7 cellular contexts compared by ENCODE assay signal in genomic region chr2:110732422-110733413, GRCh38. TPM values are rescaled to one million over a fixed set of nuclear protein-coding genes. Genes with fewer than 3 reads are reported as not detected.
DNase-seq lines count a peak whose midpoint lies in the region; ATAC-seq and TF ChIP-seq lines count a peak whose summit lies in the region.

Gene ACOXL (plus strand): TSS chr2:110732573. CDS start chr2:110768390, 35,817 bp downstream.

- H3K36me3 ChIP-seq in HEK293 (ENCODE audit: control insufficient read depth in 2 of 2, insufficient read depth in 1 of 2, low read length in 2 of 2) (no peaks in the 10 kb centered on the region), NT2/D1 (ENCODE audit: insufficient read depth, insufficient read length, low read length) (no peaks in the 10 kb centered on the region), psoas muscle (ENCODE audit: insufficient read depth in 1 of 2, low read depth in 1 of 2) (no peaks in the 10 kb centered on the region)

- POLR2A ChIA-PET in HEK293 (lab: Yijun Ruan, JAX), result interaction anchor here (0.5 to 2.9 kb wide), 2 partner anchors 54 to 96 kb away, joined by 3 to 16 read pairs; partner anchors contain the start of gene BUB1

- CTCF ChIA-PET in HEK293 (lab: Yijun Ruan, JAX), result no interaction called here

- H3K27me3 ChIP-seq in NT2/D1 (ENCODE audit: insufficient read depth, insufficient read length) (peaks cover 49% of the 10 kb centered on the region), foreskin keratinocyte (peaks cover 76% of the 10 kb centered on the region), psoas muscle (ENCODE audit: insufficient read depth in 3 of 3, low read length in 2 of 3) (peaks cover 0 to 64% (median 17%) of the 10 kb centered on the region in 3 donors)

- DNase-seq in NT2/D1 (ENCODE audit: low read depth, low spot score), result no peak
- DNase-seq in foreskin keratinocyte, result no peak
- DNase-seq in psoas muscle, result no peak
- no peak for DNase-seq in occipital lobe (lab: John Stamatoyannopoulos, UW)

- no peak for TF ChIP-seq CTCF in HEK293 (tag by site-specific recombination; IDR thresholded peaks at IDR 0.05)
- TF ChIP-seq CTCF in foreskin keratinocyte (conservative IDR thresholded peaks at IDR 0.05), result no peak
- TF ChIP-seq CTCF in psoas muscle (IDR thresholded peaks at IDR 0.05), result no peak

- ATAC-seq in foreskin keratinocyte (peak; percentile 61), psoas muscle (peak in 2 of 4 donors; percentile 27 to 32), GM21529 (IDR thresholded peaks at IDR 0.05; ENCODE audit: unreplicated experiment) (no peak), HG03108 (IDR thresholded peaks at IDR 0.05; ENCODE audit: unreplicated experiment) (no peak)

- H3K4me1 ChIP-seq in HEK293 (ENCODE audit: control insufficient read depth, insufficient read depth, low read length), result peaks cover 5% of the 10 kb centered on the region; the same call in 1 of the 2 replicates
- H3K4me1 ChIP-seq in NT2/D1 (ENCODE audit: insufficient read depth, insufficient read length), result peaks cover 7% of the 10 kb centered on the region
- no peaks in the 10 kb centered on the region for H3K4me1 ChIP-seq in foreskin keratinocyte
- H3K4me1 ChIP-seq in psoas muscle, result peaks cover 5% of the 10 kb centered on the region

- 2 to 3% (median 2%) methylated on average over 52 to 94 of the region's 94 CpGs for WGBS in psoas muscle, 3 donors

- H3K27ac ChIP-seq in HEK293 (ENCODE audit: extremely low read depth, low read depth, low read length) (peak within 1 kb of the TSS; percentile 52; the same call in 1 of the 2 replicates), foreskin keratinocyte (no peak within 1 kb of the TSS), psoas muscle (no peak within 1 kb of the TSS)

- H3K4me3 ChIP-seq in HEK293 (ENCODE audit: low read depth, low read length), result peak within 1 kb of the TSS; percentile 46
- H3K4me3 ChIP-seq in NT2/D1 (ENCODE audit: insufficient read length, low read depth), result peak within 1 kb of the TSS; percentile 65
- H3K4me3 ChIP-seq in psoas muscle, result peak within 1 kb of the TSS; percentile 45

- intact Hi-C loops in psoas muscle (cut with DNase I), result no loop called here

- H3K9ac ChIP-seq in NT2/D1 (ENCODE audit: insufficient read length, low read depth), result peak within 1 kb of the TSS; percentile 84

- no peaks in the 10 kb centered on the region for H3K9me3 ChIP-seq in HEK293 (ENCODE audit: control insufficient read depth, insufficient read depth, low read depth, low read length)
- no peaks in the 10 kb centered on the region for H3K9me3 ChIP-seq in NT2/D1 (ENCODE audit: insufficient read depth, low read length)
- no peaks in the 10 kb centered on the region for H3K9me3 ChIP-seq in psoas muscle

TF ChIP-seq in HEK293, 187 proteins besides CTCF, POLR2A, EP300 and RAD21 (continues in another document):
- 0 out of 2 replicates have a peak, but pooled peaks have one; percentile 6 for TF ChIP-seq ZNF10 (tag by site-specific recombination; IDR thresholded peaks at IDR 0.05)
- no peak for TF ChIP-seq ZNF791 (tag by site-specific recombination; IDR thresholded peaks at IDR 0.05)
- TF ChIP-seq KLF10 (tag by site-specific recombination; IDR thresholded peaks at IDR 0.05), result no peak
- TF ChIP-seq ZBTB44 (tag by site-specific recombination; IDR thresholded peaks at IDR 0.05), result no peak
- TF ChIP-seq ZBTB1 (tag by site-specific recombination; IDR thresholded peaks at IDR 0.05), result no peak
- TF ChIP-seq SP3 (tag by site-specific recombination; IDR thresholded peaks at IDR 0.05), result peak; percentile 72
- no peak for TF ChIP-seq ZNF16 (tag by site-specific recombination; IDR thresholded peaks at IDR 0.05; ENCODE audit: low read depth)
- TF ChIP-seq BCL11A (tag by site-specific recombination; IDR thresholded peaks at IDR 0.05; ENCODE audit: low read depth), result no peak
- TF ChIP-seq GLIS2 (tag by site-specific recombination; IDR thresholded peaks at IDR 0.05), result peak; percentile 76
- TF ChIP-seq, protein P1, sequence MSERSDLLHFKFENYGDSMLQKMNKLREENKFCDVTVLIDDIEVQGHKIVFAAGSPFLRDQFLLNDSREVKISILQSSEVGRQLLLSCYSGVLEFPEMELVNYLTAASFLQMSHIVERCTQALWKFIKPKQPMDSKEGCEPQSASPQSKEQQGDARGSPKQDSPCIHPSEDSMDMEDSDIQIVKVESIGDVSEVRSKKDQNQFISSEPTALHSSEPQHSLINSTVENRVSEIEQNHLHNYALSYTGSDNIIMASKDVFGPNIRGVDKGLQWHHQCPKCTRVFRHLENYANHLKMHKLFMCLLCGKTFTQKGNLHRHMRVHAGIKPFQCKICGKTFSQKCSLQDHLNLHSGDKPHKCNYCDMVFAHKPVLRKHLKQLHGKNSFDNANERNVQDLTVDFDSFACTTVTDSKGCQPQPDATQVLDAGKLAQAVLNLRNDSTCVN (tag by site-specific recombination; optimal IDR thresholded peaks at IDR 0.05), result peak; percentile 89
- TF ChIP-seq ZFP37 (tag by site-specific recombination; IDR thresholded peaks at IDR 0.05), result no peak
- no peak for TF ChIP-seq SETDB1 (IDR thresholded peaks at IDR 0.05; ENCODE audit: insufficient read length, low read length)
- TF ChIP-seq SP2 (tag by site-specific recombination; IDR thresholded peaks at IDR 0.05), result peak; percentile 48
- peak; percentile 51; the same call in 1 of the 2 replicates for TF ChIP-seq ZNF600 (tag by site-specific recombination; IDR thresholded peaks at IDR 0.05)
- no peak for TF ChIP-seq ZNF530 (tag by site-specific recombination; IDR thresholded peaks at IDR 0.05; ENCODE audit: low read depth)
- no peak for TF ChIP-seq GFI1B (tag by site-specific recombination; IDR thresholded peaks at IDR 0.05)
- TF ChIP-seq, protein P2, sequence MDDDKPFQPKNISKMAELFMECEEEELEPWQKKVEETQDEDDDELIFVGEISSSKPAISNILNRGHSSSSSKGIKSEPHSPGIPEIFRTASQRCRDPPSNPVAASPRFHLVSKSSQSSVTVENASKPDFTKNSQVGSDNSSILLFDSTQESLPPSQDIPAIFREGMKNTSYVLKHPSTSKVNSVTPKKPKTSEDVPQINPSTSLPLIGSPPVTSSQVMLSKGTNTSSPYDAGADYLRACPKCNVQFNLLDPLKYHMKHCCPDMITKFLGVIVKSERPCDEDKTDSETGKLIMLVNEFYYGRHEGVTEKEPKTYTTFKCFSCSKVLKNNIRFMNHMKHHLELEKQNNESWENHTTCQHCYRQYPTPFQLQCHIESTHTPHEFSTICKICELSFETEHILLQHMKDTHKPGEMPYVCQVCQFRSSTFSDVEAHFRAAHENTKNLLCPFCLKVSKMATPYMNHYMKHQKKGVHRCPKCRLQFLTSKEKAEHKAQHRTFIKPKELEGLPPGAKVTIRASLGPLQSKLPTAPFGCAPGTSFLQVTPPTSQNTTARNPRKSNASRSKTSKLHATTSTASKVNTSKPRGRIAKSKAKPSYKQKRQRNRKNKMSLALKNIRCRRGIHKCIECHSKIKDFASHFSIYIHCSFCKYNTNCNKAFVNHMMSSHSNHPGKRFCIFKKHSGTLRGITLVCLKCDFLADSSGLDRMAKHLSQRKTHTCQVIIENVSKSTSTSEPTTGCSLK (tag by site-specific recombination; IDR thresholded peaks at IDR 0.05), result no peak
- TF ChIP-seq ZNF623 (tag by site-specific recombination; IDR thresholded peaks at IDR 0.05), result no peak
- TF ChIP-seq, protein P3, sequence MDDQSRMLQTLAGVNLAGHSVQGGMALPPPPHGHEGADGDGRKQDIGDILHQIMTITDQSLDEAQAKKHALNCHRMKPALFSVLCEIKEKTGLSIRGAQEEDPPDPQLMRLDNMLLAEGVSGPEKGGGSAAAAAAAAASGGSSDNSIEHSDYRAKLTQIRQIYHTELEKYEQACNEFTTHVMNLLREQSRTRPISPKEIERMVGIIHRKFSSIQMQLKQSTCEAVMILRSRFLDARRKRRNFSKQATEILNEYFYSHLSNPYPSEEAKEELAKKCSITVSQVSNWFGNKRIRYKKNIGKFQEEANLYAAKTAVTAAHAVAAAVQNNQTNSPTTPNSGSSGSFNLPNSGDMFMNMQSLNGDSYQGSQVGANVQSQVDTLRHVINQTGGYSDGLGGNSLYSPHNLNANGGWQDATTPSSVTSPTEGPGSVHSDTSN (CRISPR knock-in tag; IDR thresholded peaks at IDR 0.05), result no peak
- TF ChIP-seq KLF8 (tag by site-specific recombination; IDR thresholded peaks at IDR 0.05), result peak; percentile 10; the same call in 1 of the 2 replicates
- no peak for TF ChIP-seq PRDM6 (tag by site-specific recombination; IDR thresholded peaks at IDR 0.05)
- TF ChIP-seq ZNF624 (tag by site-specific recombination; IDR thresholded peaks at IDR 0.05), result no peak
- TF ChIP-seq ZNF202 (tag by site-specific recombination; IDR thresholded peaks at IDR 0.05; ENCODE audit: borderline replicate concordance), result no peak
- TF ChIP-seq ZNF707 (tag by site-specific recombination; IDR thresholded peaks at IDR 0.05), result no peak

RNA-seq across cellular contexts. Expression of gene ACOXL, which starts in this region (rescaled TPM):
- total RNA-seq in foreskin keratinocyte, result 0.51 and 0.85 TPM in 2 replicates
- polyA plus RNA-seq in foreskin keratinocyte, result 0.19 and 0.49 TPM in 2 replicates
- total RNA-seq in psoas muscle, result not detected
- polyA plus RNA-seq in psoas muscle, result under 1 TPM in 1 of 3 donors, not detected in 2; 0.01 TPM
- total RNA-seq in occipital lobe, result not detected

Comparison
In these comparisons a context has a peak if more than half of its experiments do, and no peak if none do; other contexts are left out.
1. Peak in ATAC-seq in foreskin keratinocyte; RNA of the gene not detected or under 1 TPM.